ENCODE assay signal across 26 cellular contexts in the genomic region with DNA sequence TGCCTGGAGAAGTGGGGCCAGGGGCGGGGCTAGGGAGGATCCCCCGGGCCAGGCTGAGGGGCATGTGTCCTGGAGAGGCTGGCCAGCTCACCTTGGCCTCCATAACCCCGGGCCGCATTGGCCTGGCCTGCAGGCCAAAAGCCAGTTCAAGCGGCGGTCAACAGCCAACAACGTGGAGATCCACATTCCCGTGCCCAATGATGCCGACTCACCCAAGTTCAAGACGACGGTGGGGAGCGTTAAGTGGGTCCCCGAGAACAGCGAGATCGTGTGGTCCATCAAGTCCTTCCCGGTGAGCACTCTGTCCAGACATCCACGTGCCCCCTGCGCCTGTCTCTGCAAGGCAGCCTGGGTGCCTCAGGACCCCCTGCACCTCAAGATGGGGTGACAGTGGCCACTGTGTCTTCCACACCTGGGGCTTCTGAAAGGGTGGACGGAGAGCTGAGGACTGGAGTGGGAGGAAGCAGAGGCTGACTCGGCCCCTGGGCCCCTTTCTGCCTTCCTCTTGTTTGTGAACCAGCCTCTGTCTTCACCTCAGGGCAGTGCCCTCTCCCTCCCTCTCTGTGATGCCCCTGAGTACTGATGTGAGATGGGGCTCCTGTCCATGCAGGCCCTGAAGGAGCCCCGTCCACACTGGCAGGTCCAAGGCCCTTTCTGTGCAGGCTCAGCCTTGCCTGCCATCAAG. TPM values are rescaled to one million over a fixed set of nuclear protein-coding genes. Genes with fewer than 3 reads are reported as not detected.
"Had no signal": no experiment of that assay in that cellular context is flagged by ENCODE, and none has a peak within 500 bp of the region (broad histone marks: within the 10 kb centered on the region; RNA-seq: fewer than 3 reads in every experiment).

No MANE protein-coding gene starts in this region.

- H3K27me3 Mint-ChIP-seq: activated naive CD8-positive, alpha-beta T cell treated with anti-CD3 and anti-CD28 coated beads, Interleukin-2, amount 10 ng/mL, durations not matched to agents 7 days and 5 days; naive thymus-derived CD4-positive, alpha-beta T cell had no signal

- H3K4me3 Mint-ChIP-seq: activated naive CD8-positive, alpha-beta T cell treated with anti-CD3 and anti-CD28 coated beads, Interleukin-2, amount 10 ng/mL, durations not matched to agents 7 days and 5 days; naive thymus-derived CD4-positive, alpha-beta T cell had no signal

- DNase-seq: activated CD4-positive, alpha-beta T cell treated with anti-CD3 and anti-CD28 coated beads for 4 hours; activated CD4-positive, alpha-beta T cell treated with anti-CD3 and anti-CD28 coated beads, Interleukin-2, amount 50 U/mL, for 48 hours; activated CD4-positive, CD25-positive, alpha-beta regulatory T cell; activated gamma-delta T cell treated with Interleukin-2 at 50 U/mL for 16 hours; activated naive CD8-positive, alpha-beta T cell treated with anti-CD3 and anti-CD28 coated beads, Interleukin-2, amount 10 ng/mL, durations not matched to agents 7 days and 5 days; amniotic stem cell; cortex of kidney; effector CD4-positive, alpha-beta T cell; foreskin fibroblast; heart right ventricle; naive thymus-derived CD4-positive, alpha-beta T cell; right cardiac atrium; stimulated activated CD4-positive, alpha-beta T cell treated with anti-CD3 and anti-CD28 coated beads, Interleukin-1b, Interleukin-23, amount 100 ng/mL, for 48 hours; stomach; T1000 had no signal

- H3K27me3 ChIP-seq: breast epithelium, heart right ventricle, stomach, suprapubic skin, tibial nerve had no signal

- H3K9me3 ChIP-seq: breast epithelium, heart right ventricle, stomach, suprapubic skin, tibial nerve had no signal

- H3K27ac ChIP-seq: breast epithelium, heart right ventricle, parathyroid adenoma, skin epidermis, stomach, suprapubic skin, tibial nerve had no signal

- H3K9me3 Mint-ChIP-seq: activated naive CD8-positive, alpha-beta T cell treated with anti-CD3 and anti-CD28 coated beads, Interleukin-2, amount 10 ng/mL, durations not matched to agents 7 days and 5 days had no signal

- H3K4me3 ChIP-seq: breast epithelium, heart right ventricle, lung, skin epidermis, stomach, suprapubic skin, tibial nerve had no signal

- H3K36me3 ChIP-seq: breast epithelium had no signal

- H3K27ac Mint-ChIP-seq: activated naive CD8-positive, alpha-beta T cell treated with anti-CD3 and anti-CD28 coated beads, Interleukin-2, amount 10 ng/mL, durations not matched to agents 7 days and 5 days had no signal

- H3K4me1 ChIP-seq: breast epithelium, heart right ventricle, parathyroid adenoma, stomach, suprapubic skin, tibial nerve had no signal

- ATAC-seq: heart right ventricle; naive thymus-derived CD4-positive, alpha-beta T cell; right cardiac atrium had no signal

RNA-seq across cellular contexts. Expression of a gene that starts 55.5 kb away (rescaled TPM):
- total RNA-seq: activated naive CD8-positive, alpha-beta T cell treated with anti-CD3 and anti-CD28 coated beads, Interleukin-2, amount 10 ng/mL, durations not matched to agents 7 days and 5 days; epithelial cell of proximal tubule; fibroblast of lung; heart right ventricle; lung; naive thymus-derived CD4-positive, alpha-beta T cell; pulmonary artery endothelial cell; right cardiac atrium; stomach; suprapubic skin; T-helper 1 cell treated with Interleukin-12 subunit alpha and Interleukin-12 subunit beta and Interleukin-4 antibody, amounts not matched to agents 30 ng/mL and 1 ng/mL, for 36 hours; tibial nerve had no signal
- polyA plus RNA-seq: fibroblast of lung; heart right ventricle; keratinocyte; naive thymus-derived CD4-positive, alpha-beta T cell; right cardiac atrium; stomach had no signal
